ENCODE assay signal across 23 cellular contexts in the genomic region with DNA sequence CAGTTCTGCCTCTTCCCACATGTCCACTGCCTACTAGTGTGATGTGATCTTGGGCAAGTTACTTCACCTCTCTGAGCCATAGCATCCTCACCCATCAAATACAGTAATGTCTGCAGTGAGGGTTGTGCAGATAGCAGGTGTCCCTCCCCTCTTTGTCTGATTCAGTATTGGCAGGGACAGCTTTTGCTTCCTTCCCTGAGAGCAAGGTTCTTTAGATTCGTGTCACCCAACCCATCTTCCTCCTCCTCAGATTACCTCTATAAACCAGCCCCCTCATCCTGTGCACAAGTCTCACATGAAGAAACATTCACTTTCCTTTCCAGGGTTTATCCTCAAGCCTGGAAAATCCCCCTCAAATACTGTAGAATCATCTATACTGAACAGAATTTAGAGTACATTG. TPM values are rescaled to one million over a fixed set of nuclear protein-coding genes. Genes with fewer than 3 reads are reported as not detected.
DNase-seq lines count a peak whose midpoint lies in the region; ATAC-seq and TF ChIP-seq lines count a peak whose summit lies in the region.
"Had no signal": no experiment of that assay in that cellular context is flagged by ENCODE, and none has a peak within 500 bp of the region (broad histone marks: within the 10 kb centered on the region; RNA-seq: fewer than 3 reads in every experiment).

No MANE protein-coding gene starts in this region.

- ATAC-seq in activated naive CD8-positive, alpha-beta T cell treated with anti-CD3 and anti-CD28 coated beads, Interleukin-2, amount 50 U/mL, for 24 hours: peak; percentile 27
- no peak for ATAC-seq in omental fat pad (ENCODE audit: low FRiP score)
- ATAC-seq: CD8-positive, alpha-beta T cell had no signal

- H3K27ac ChIP-seq in temporal lobe (ENCODE audit: low read depth, low read length): peak overlapping the region; percentile 48
- H3K27ac ChIP-seq: KMS-11, SJSA1 had no signal

- H3K27ac Mint-ChIP-seq in activated naive CD8-positive, alpha-beta T cell: peak overlapping the region; percentile 38
- H3K27ac Mint-ChIP-seq in activated naive CD8-positive, alpha-beta T cell treated with anti-CD3 and anti-CD28 coated beads for 36 hours: no peak overlapping the region
- H3K27ac Mint-ChIP-seq in activated naive CD8-positive, alpha-beta T cell treated with anti-CD3 and anti-CD28 coated beads, Interleukin-2, amount 50 U/mL, for 24 hours: no peak overlapping the region
- H3K27ac Mint-ChIP-seq: CD8-positive, alpha-beta T cell had no signal

- no peaks in the 10 kb centered on the region for H3K27me3 Mint-ChIP-seq in activated naive CD8-positive, alpha-beta T cell
- no peaks in the 10 kb centered on the region for H3K27me3 Mint-ChIP-seq in activated naive CD8-positive, alpha-beta T cell treated with anti-CD3 and anti-CD28 coated beads for 36 hours
- no peaks in the 10 kb centered on the region for H3K27me3 Mint-ChIP-seq in activated naive CD8-positive, alpha-beta T cell treated with anti-CD3 and anti-CD28 coated beads, Interleukin-2, amount 50 U/mL, for 24 hours
- H3K27me3 Mint-ChIP-seq: IgD-negative memory B cell had no signal

- peaks cover 19% of the 10 kb centered on the region for H3K4me1 Mint-ChIP-seq in activated naive CD8-positive, alpha-beta T cell (ENCODE audit: low read depth)
- peaks cover 15% of the 10 kb centered on the region for H3K4me1 Mint-ChIP-seq in activated naive CD8-positive, alpha-beta T cell treated with anti-CD3 and anti-CD28 coated beads for 36 hours
- peaks cover 36% of the 10 kb centered on the region for H3K4me1 Mint-ChIP-seq in activated naive CD8-positive, alpha-beta T cell treated with anti-CD3 and anti-CD28 coated beads, Interleukin-2, amount 50 U/mL, for 24 hours

- no peak for DNase-seq in activated naive CD8-positive, alpha-beta T cell treated with anti-CD3 and anti-CD28 coated beads for 36 hours
- DNase-seq in activated naive CD8-positive, alpha-beta T cell treated with anti-CD3 and anti-CD28 coated beads, Interleukin-2, amount 50 U/mL, for 24 hours: no peak
- DNase-seq in left kidney (ENCODE audit: low read depth, low spot score) (peak; percentile 5), omental fat pad (ENCODE audit: low spot score) (no peak), globus pallidus (ENCODE audit: low spot score) (no peak), HuH-7 (ENCODE audit: low spot score) (no peak)
- DNase-seq: C1 segment of cervical spinal cord; CD8-positive, alpha-beta T cell; DMS79 treated with DMSO at 0.1 percent for 48 hours; GF-D8; HCEC 1CT; MM.1S; NCI-H2029; NCI-H446 treated with DMSO at 0.1 percent for 48 hours; NCI-H526 treated with DMSO at 0.1 percent for 48 hours; Right ventricle myocardium superior; RPMI8226 had no signal

- TF ChIP-seq CTCF in omental fat pad (IDR thresholded peaks at IDR 0.05): no peak

- H3K36me3 Mint-ChIP-seq in activated naive CD8-positive, alpha-beta T cell: peaks cover 24% of the 10 kb centered on the region
- H3K36me3 Mint-ChIP-seq in activated naive CD8-positive, alpha-beta T cell treated with anti-CD3 and anti-CD28 coated beads for 36 hours: peaks cover 20% of the 10 kb centered on the region
- H3K36me3 Mint-ChIP-seq in activated naive CD8-positive, alpha-beta T cell treated with anti-CD3 and anti-CD28 coated beads, Interleukin-2, amount 50 U/mL, for 24 hours (ENCODE audit: low read depth): peaks cover 47% of the 10 kb centered on the region

- no peak overlapping the region for H3K4me3 Mint-ChIP-seq in activated naive CD8-positive, alpha-beta T cell
- H3K4me3 Mint-ChIP-seq in activated naive CD8-positive, alpha-beta T cell treated with anti-CD3 and anti-CD28 coated beads for 36 hours: no peak overlapping the region
- no peak overlapping the region for H3K4me3 Mint-ChIP-seq in activated naive CD8-positive, alpha-beta T cell treated with anti-CD3 and anti-CD28 coated beads, Interleukin-2, amount 50 U/mL, for 24 hours
- H3K4me3 Mint-ChIP-seq: CD8-positive, alpha-beta T cell; IgD-negative memory B cell had no signal

- no peaks in the 10 kb centered on the region for H3K9me3 Mint-ChIP-seq in activated naive CD8-positive, alpha-beta T cell (ENCODE audit: low read depth)
- H3K9me3 Mint-ChIP-seq in activated naive CD8-positive, alpha-beta T cell treated with anti-CD3 and anti-CD28 coated beads for 36 hours: no peaks in the 10 kb centered on the region
- no peaks in the 10 kb centered on the region for H3K9me3 Mint-ChIP-seq in activated naive CD8-positive, alpha-beta T cell treated with anti-CD3 and anti-CD28 coated beads, Interleukin-2, amount 50 U/mL, for 24 hours
- H3K9me3 Mint-ChIP-seq: CD8-positive, alpha-beta T cell; IgD-negative memory B cell had no signal

RNA-seq across cellular contexts. Expression of a gene that starts 15.4 kb away (rescaled TPM):
- 1 to 10 TPM; 7.3 to 7.5 TPM for total RNA-seq in activated naive CD8-positive, alpha-beta T cell treated with anti-CD3 and anti-CD28 coated beads for 36 hours
- total RNA-seq in temporal lobe (9.3 TPM), omental fat pad (10 to 100 TPM in 1 of 4 donors, 1 to 10 TPM in 3; 7.1 to 11.9 (median 7.7) TPM)

RNA-seq across cellular contexts. Expression of a gene that starts 39.3 kb away (rescaled TPM):
- not detected for total RNA-seq in activated naive CD8-positive, alpha-beta T cell treated with anti-CD3 and anti-CD28 coated beads for 36 hours
- 5.9 TPM for total RNA-seq in temporal lobe
- not detected for total RNA-seq in omental fat pad
- total RNA-seq: A673, Right ventricle myocardium superior, SJSA1 had no signal

RNA-seq across cellular contexts. Expression of a gene that starts 41.9 kb away (rescaled TPM):
- 10 to 100 TPM; 65.3 to 65.4 TPM for total RNA-seq in activated naive CD8-positive, alpha-beta T cell treated with anti-CD3 and anti-CD28 coated beads for 36 hours
- total RNA-seq in temporal lobe: 10.1 TPM
- total RNA-seq in omental fat pad: 10 to 100 TPM in 3 of 4 donors, 1 to 10 TPM in 1; 7.1 to 48.4 (median 21.6) TPM
